34 cellular contexts compared by ENCODE assay signal in genomic region chr3:71805199-71805598, GRCh38. TPM values are rescaled to one million over a fixed set of nuclear protein-coding genes. Genes with fewer than 3 reads are reported as not detected.
A peak's percentile ranks its signal among the peaks of the same experiment; 100 is the strongest.
DNase-seq lines count a peak whose midpoint lies in the region; ATAC-seq and TF ChIP-seq lines count a peak whose summit lies in the region.
"Had no signal": no experiment of that assay in that cellular context is flagged by ENCODE, and none has a peak within 500 bp of the region (broad histone marks: within the 10 kb centered on the region; RNA-seq: fewer than 3 reads in every experiment).

No MANE protein-coding gene starts in this region.

- intact Hi-C loops in esophagus muscularis mucosa (cut with DNase I): no loop called here

- no peaks in the 10 kb centered on the region for H3K9me3 Mint-ChIP-seq in GM23338

- H4K20me1 ChIP-seq in GM23338 (replicated peaks; ENCODE audit: insufficient read depth): no peaks in the 10 kb centered on the region

- H3K27me3 Mint-ChIP-seq in GM23338 (ENCODE audit: insufficient read depth, low read depth, poor library complexity) (peaks cover 7% of the 10 kb centered on the region), T-helper 17 cell (peaks cover 33% of the 10 kb centered on the region)

- H3K4me2 ChIP-seq in GM23338: no peak overlapping the region
- H3K4me2 ChIP-seq: A549, hepatocyte had no signal

- TF ChIP-seq EP300 in esophagus muscularis mucosa (IDR thresholded peaks at IDR 0.05): no peak

- no peaks in the 10 kb centered on the region for H3F3A ChIP-seq in GM23338 (replicated peaks; ENCODE audit: low read depth)

- no peak for TF ChIP-seq CTCF in GM23338 (conservative IDR thresholded peaks at IDR 0.05; ENCODE audit: low read depth in 2 of 2)
- no peak for TF ChIP-seq CTCF in esophagus muscularis mucosa (IDR thresholded peaks at IDR 0.05)

- peak overlapping the region; percentile 87 for H2AFZ ChIP-seq in GM23338
- H2AFZ ChIP-seq: hepatocyte, parathyroid adenoma had no signal

- H3K4me1 Mint-ChIP-seq in GM23338 (peaks cover 27% of the 10 kb centered on the region), T-helper 17 cell (no peaks in the 10 kb centered on the region)

- H3K4me3 Mint-ChIP-seq in GM23338 (no peak overlapping the region), T-helper 17 cell (no peak overlapping the region)
- H3K4me3 Mint-ChIP-seq: activated naive CD8-positive, alpha-beta T cell had no signal

- 100% methylated on average over 2 of the region's 3 CpGs for WGBS in esophagus muscularis mucosa

- H3K27me3 ChIP-seq in GM23338 (ENCODE audit: insufficient read depth) (no peaks in the 10 kb centered on the region), esophagus muscularis mucosa (peaks cover 0 to 21% (median 0%) of the 10 kb centered on the region in 4 donors)

- H3K27ac ChIP-seq in GM23338 (ENCODE audit: low read depth) (no peak overlapping the region), esophagus muscularis mucosa (replicated peaks in 1 of 4) (no peak overlapping the region)
- H3K27ac ChIP-seq: A549, hepatocyte, parathyroid adenoma, WERI-Rb-1 had no signal

- H3K4me3 ChIP-seq in GM23338 (no peak overlapping the region), esophagus muscularis mucosa (no peak overlapping the region)
- H3K4me3 ChIP-seq: A549, GM12878, hepatocyte, lung, mucosa of descending colon, skin epidermis had no signal

- H3K27ac Mint-ChIP-seq in GM23338: no peak overlapping the region
- H3K27ac Mint-ChIP-seq in T-helper 17 cell: no peak overlapping the region
- H3K27ac Mint-ChIP-seq: activated naive CD8-positive, alpha-beta T cell had no signal

- H3K36me3 ChIP-seq in GM23338 (ENCODE audit: insufficient read depth) (no peaks in the 10 kb centered on the region), esophagus muscularis mucosa (no peaks in the 10 kb centered on the region)
- H3K36me3 ChIP-seq: WERI-Rb-1 had no signal

- H3K4me1 ChIP-seq in GM23338 (ENCODE audit: insufficient read depth) (peaks cover 33% of the 10 kb centered on the region), esophagus muscularis mucosa (no peaks in the 10 kb centered on the region)
- H3K4me1 ChIP-seq: A549, parathyroid adenoma had no signal

- H3K79me2 ChIP-seq in GM23338 (replicated peaks; ENCODE audit: insufficient read depth): no peaks in the 10 kb centered on the region
- H3K79me2 ChIP-seq: hepatocyte, parathyroid adenoma had no signal

- H3K9me2 ChIP-seq in GM23338 (ENCODE audit: insufficient read depth): peaks cover 9% of the 10 kb centered on the region; the same call in 1 of the 2 replicates

- ATAC-seq in GM23338 (no peak), T-helper 17 cell (no peak)
- ATAC-seq: A549, GM12878, mucosa of descending colon, PC-3 had no signal

- no peak for TF ChIP-seq POLR2A in esophagus muscularis mucosa (IDR thresholded peaks at IDR 0.05; ENCODE audit: low read depth)

- no peaks in the 10 kb centered on the region for H3K36me3 Mint-ChIP-seq in GM23338 (ENCODE audit: low read depth)
- H3K36me3 Mint-ChIP-seq in T-helper 17 cell (ENCODE audit: low read depth): no peaks in the 10 kb centered on the region
- H3K36me3 Mint-ChIP-seq: activated naive CD8-positive, alpha-beta T cell had no signal

- DNase-seq in AML-193 (lab: John Stamatoyannopoulos, UW): peak; percentile 79 to 84
- DNase-seq in GM23338 (ENCODE audit: low spot score): no peak
- DNase-seq in NOMO-1 treated with DMSO at 0.1 percent for 48 hours (lab: John Stamatoyannopoulos, UW; ENCODE audit: unreplicated experiment): peak; percentile 62
- peak; percentile 60 for DNase-seq in esophagus muscularis mucosa (ENCODE audit: extremely low spot score)
- no peak for DNase-seq in T-helper 17 cell
- DNase-seq in HPDE6-E6E7 (ENCODE audit: extremely low spot score): no peak
- DNase-seq in NCI-H2107 (lab: John Stamatoyannopoulos, UW): no peak
- no peak for DNase-seq in NCI-H1436 treated with DMSO at 0.1 percent for 48 hours (lab: John Stamatoyannopoulos, UW)
- DNase-seq: activated CD4-positive, alpha-beta T cell treated with anti-CD3 and anti-CD28 coated beads for 48 hours; activated effector memory CD4-positive, alpha-beta T cell treated with Interleukin-2 at 50 U/mL for 16 hours; anterior cingulate cortex; effector CD4-positive, alpha-beta T cell; EL; H7; kidney glomerular epithelial cell; mucosa of descending colon; NCI-H1436; NCI-H446; NCI-H774; PC-3; retina; stimulated activated naive CD4-positive, alpha-beta T cell; T-helper 9 cell; WERI-Rb-1 had no signal

- H3K9me3 ChIP-seq in esophagus muscularis mucosa: no peaks in the 10 kb centered on the region
- no peaks in the 10 kb centered on the region for H3K9me3 ChIP-seq in T-helper 17 cell (ENCODE audit: control insufficient read depth, low read length, poor library complexity, severe bottlenecking)
- H3K9me3 ChIP-seq: A549, mucosa of descending colon had no signal

TF ChIP-seq in GM23338, 12 proteins besides CTCF, POLR2A, EP300 and RAD21:
- TF ChIP-seq ZNF331 (CRISPR knock-in tag; IDR thresholded peaks at IDR 0.05; ENCODE audit: low read depth): no peak
- no peak for TF ChIP-seq ETS1 (IDR thresholded peaks at IDR 0.05)

RNA-seq across cellular contexts. Expression of gene PROK2, which starts 20.3 kb away (rescaled TPM):
- 0.89 and 2.1 TPM in 2 replicates for total RNA-seq in GM23338 (2014; rRNA removed; shearing (Covaris generic))
- 2.3 and 3.1 TPM in 2 replicates for polyA plus RNA-seq in GM23338 (2016; fragmentation: Nextera tagmentation; extraction: Ambion mirVana)
- total RNA-seq in esophagus muscularis mucosa (1 to 10 TPM in 1 of 4 donors, under 1 TPM in 2, not detected in 1; 0.29 to 2.0 (median 0.71) TPM), T-helper 17 cell (1 to 10 TPM in 1 of 2 donors, under 1 TPM in 1; 0.65 to 1.5 TPM)
- total RNA-seq: bronchial epithelial cell, GM12878, hepatocyte, HT1080, MCF 10A, PC-3 had no signal
- polyA plus RNA-seq: A549, GM12878, hepatocyte had no signal

RNA-seq across cellular contexts. Expression of gene GPR27, which starts 51.5 kb away (rescaled TPM):
- 11.3 and 11.8 TPM in 2 replicates for total RNA-seq in GM23338 (2014; rRNA removed; shearing (Covaris generic))
- 7.8 and 9.5 TPM in 2 replicates for polyA plus RNA-seq in GM23338 (2016; fragmentation: Nextera tagmentation; extraction: Ambion mirVana)
- 1 to 10 TPM; 2.2 to 4.3 (median 2.5) TPM for total RNA-seq in esophagus muscularis mucosa
- total RNA-seq in T-helper 17 cell: 1 to 10 TPM; 1.0 TPM
- total RNA-seq: GM12878, HT1080 had no signal
- polyA plus RNA-seq: GM12878 had no signal

Comparison
In these comparisons a context has a peak if more than half of its experiments do, and no peak if none do; other contexts are left out.
1. DNase-seq: peak in AML-193 (2 of 2), NOMO-1 treated with DMSO at 0.1 percent for 48 hours (single experiment) and esophagus muscularis mucosa (single experiment); none in GM23338 (single experiment), T-helper 17 cell (0 of 3), HPDE6-E6E7 (single experiment), NCI-H2107 (single experiment) and NCI-H1436 treated with DMSO at 0.1 percent for 48 hours (single experiment).